Comparison of ENCODE assay signal across 8 cellular contexts in genomic region chr7:135147341-135147898, GRCh38. TPM values are rescaled to one million over a fixed set of nuclear protein-coding genes. Genes with fewer than 3 reads are reported as not detected.
DNase-seq lines count a peak whose midpoint lies in the region; ATAC-seq and TF ChIP-seq lines count a peak whose summit lies in the region.

No MANE protein-coding gene starts in this region.

- WGBS in body of pancreas, 2 donors = 0 to 1% methylated on average over 6 of the region's 6 CpGs

- no peaks in the 10 kb centered on the region for H3K27me3 Mint-ChIP-seq in memory B cell

- peaks cover 36% of the 10 kb centered on the region for H3K4me1 Mint-ChIP-seq in memory B cell

- ATAC-seq in GM18517 (IDR thresholded peaks at IDR 0.05; ENCODE audit: unreplicated experiment) (peak; percentile 13), HG03565 (IDR thresholded peaks at IDR 0.05; ENCODE audit: unreplicated experiment) (peak; percentile 1), body of pancreas (peak; percentile 54), memory B cell (ENCODE audit: low read depth) (peak; percentile 1), HG02885 (IDR thresholded peaks at IDR 0.05; ENCODE audit: poor library complexity, unreplicated experiment) (no peak), GM18873 (IDR thresholded peaks at IDR 0.05; ENCODE audit: low FRiP score, unreplicated experiment) (no peak)

- no peaks in the 10 kb centered on the region for H3K9me3 Mint-ChIP-seq in memory B cell

- TF ChIP-seq POLR2A in body of pancreas (IDR thresholded peaks at IDR 0.05) = no peak

- no peak for TF ChIP-seq CTCF in body of pancreas (IDR thresholded peaks at IDR 0.05)

- peak overlapping the region; percentile 89 for H3K4me3 Mint-ChIP-seq in memory B cell

- H3K4me3 ChIP-seq in body of pancreas = no peak overlapping the region

- peak in 1 of 4 donors; percentile 16 for DNase-seq in body of pancreas
- no peak for DNase-seq in memory B cell (ENCODE audit: low spot score in 2 of 2)
- no peak for DNase-seq in NCI-H1930 (lab: John Stamatoyannopoulos, UW)
- no peak for DNase-seq in germinal center (ENCODE audit: low spot score)

- no peaks in the 10 kb centered on the region for H3K9me3 ChIP-seq in body of pancreas

- H3K36me3 ChIP-seq in body of pancreas (replicated peaks in 1 of 2; ENCODE audit: insufficient read depth in 1 of 2, low read depth in 2 of 2) = no peaks in the 10 kb centered on the region

- H3K27ac Mint-ChIP-seq in memory B cell = peak overlapping the region; percentile 98

- no peaks in the 10 kb centered on the region for H3K27me3 ChIP-seq in body of pancreas

- peak overlapping the region; percentile 89 to 96 (median 91) for H3K27ac ChIP-seq in body of pancreas

- intact Hi-C loops in body of pancreas (cut with DNase I) = no loop called here

- H3K36me3 Mint-ChIP-seq in memory B cell = peaks cover 5% of the 10 kb centered on the region

- H3K4me1 ChIP-seq in body of pancreas = peaks cover 44% of the 10 kb centered on the region

RNA-seq across cellular contexts. Expression of gene TMEM140, which starts 0.5 kb away (rescaled TPM):
- 1 to 10 TPM; 4.0 to 9.6 TPM for total RNA-seq in body of pancreas

RNA-seq across cellular contexts. Expression of gene CYREN, which starts 23.1 kb away (rescaled TPM):
- 10 to 100 TPM; 32.9 to 40.5 TPM for total RNA-seq in body of pancreas

Comparison
In these comparisons a context has a peak if more than half of its experiments do, and no peak if none do; other contexts are left out.
1. ATAC-seq: peak in GM18517 (single experiment), HG03565 (single experiment), body of pancreas (single experiment) and memory B cell (single experiment); none in HG02885 (single experiment) and GM18873 (single experiment).